1 cellular context compared by ENCODE assay signal in the genomic region with DNA sequence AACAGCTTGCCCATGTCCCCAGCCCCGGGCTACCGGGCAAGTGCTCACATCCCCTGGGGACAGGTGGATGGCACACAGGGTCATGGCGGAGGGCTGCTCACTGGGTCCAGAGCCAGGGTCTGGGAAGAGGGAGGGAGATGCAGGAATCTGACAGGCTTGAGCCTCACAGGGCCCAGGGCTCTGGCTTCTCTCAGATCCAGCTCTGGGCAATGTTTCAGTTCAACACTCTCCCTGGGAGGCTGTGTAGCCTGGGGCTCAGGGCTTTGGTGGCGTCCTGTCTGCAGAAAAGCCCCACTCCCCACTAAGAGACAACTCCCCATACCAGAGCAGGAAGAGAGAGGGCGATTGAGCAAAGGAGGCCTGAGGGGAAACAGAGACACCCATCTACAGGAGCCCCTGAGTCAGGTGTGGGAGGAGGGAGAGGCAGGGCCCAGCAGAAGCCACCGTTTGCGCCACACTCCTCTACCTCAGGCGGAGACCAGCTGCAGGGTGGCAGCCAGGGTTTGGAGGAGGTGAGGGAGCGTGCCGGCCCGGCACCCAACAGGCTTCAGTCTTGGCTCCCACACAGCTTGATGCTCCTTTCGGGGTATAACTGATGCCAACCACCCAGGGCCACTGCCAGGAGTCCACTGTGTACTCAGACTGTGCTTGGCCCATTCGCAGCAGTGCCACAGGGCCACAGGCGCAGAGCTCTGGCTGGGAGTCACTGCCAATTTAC.
TF ChIP-seq lines count a peak whose summit lies in the region.

No MANE protein-coding gene starts in this region.

TF ChIP-seq in H1, 55 proteins besides CTCF, POLR2A, EP300 and RAD21:
- TF ChIP-seq BACH1 (IDR thresholded peaks at IDR 0.05; ENCODE audit: low read length) (no peak), TEAD4 (IDR thresholded peaks at IDR 0.05; ENCODE audit: low read depth, low read length) (no peak), RBBP5 (IDR thresholded peaks at IDR 0.05; ENCODE audit: borderline replicate concordance, low read depth, low read length) (no peak), KDM4A (IDR thresholded peaks at IDR 0.05; ENCODE audit: low read depth, low read length, severe bottlenecking) (no peak), ASH2L (IDR thresholded peaks at IDR 0.05; ENCODE audit: low read length) (no peak), SP1 (IDR thresholded peaks at IDR 0.05; ENCODE audit: low read depth, low read length) (no peak), KDM5A (IDR thresholded peaks at IDR 0.05; ENCODE audit: low read length) (no peak), TAF7 (optimal IDR thresholded peaks at IDR 0.05; ENCODE audit: borderline replicate concordance, low read depth, low read length) (no peak), ZNF274 (IDR thresholded peaks at IDR 0.05; ENCODE audit: borderline replicate concordance, extremely low read depth, low read length) (no peak)
- TF ChIP-seq, protein P1, sequence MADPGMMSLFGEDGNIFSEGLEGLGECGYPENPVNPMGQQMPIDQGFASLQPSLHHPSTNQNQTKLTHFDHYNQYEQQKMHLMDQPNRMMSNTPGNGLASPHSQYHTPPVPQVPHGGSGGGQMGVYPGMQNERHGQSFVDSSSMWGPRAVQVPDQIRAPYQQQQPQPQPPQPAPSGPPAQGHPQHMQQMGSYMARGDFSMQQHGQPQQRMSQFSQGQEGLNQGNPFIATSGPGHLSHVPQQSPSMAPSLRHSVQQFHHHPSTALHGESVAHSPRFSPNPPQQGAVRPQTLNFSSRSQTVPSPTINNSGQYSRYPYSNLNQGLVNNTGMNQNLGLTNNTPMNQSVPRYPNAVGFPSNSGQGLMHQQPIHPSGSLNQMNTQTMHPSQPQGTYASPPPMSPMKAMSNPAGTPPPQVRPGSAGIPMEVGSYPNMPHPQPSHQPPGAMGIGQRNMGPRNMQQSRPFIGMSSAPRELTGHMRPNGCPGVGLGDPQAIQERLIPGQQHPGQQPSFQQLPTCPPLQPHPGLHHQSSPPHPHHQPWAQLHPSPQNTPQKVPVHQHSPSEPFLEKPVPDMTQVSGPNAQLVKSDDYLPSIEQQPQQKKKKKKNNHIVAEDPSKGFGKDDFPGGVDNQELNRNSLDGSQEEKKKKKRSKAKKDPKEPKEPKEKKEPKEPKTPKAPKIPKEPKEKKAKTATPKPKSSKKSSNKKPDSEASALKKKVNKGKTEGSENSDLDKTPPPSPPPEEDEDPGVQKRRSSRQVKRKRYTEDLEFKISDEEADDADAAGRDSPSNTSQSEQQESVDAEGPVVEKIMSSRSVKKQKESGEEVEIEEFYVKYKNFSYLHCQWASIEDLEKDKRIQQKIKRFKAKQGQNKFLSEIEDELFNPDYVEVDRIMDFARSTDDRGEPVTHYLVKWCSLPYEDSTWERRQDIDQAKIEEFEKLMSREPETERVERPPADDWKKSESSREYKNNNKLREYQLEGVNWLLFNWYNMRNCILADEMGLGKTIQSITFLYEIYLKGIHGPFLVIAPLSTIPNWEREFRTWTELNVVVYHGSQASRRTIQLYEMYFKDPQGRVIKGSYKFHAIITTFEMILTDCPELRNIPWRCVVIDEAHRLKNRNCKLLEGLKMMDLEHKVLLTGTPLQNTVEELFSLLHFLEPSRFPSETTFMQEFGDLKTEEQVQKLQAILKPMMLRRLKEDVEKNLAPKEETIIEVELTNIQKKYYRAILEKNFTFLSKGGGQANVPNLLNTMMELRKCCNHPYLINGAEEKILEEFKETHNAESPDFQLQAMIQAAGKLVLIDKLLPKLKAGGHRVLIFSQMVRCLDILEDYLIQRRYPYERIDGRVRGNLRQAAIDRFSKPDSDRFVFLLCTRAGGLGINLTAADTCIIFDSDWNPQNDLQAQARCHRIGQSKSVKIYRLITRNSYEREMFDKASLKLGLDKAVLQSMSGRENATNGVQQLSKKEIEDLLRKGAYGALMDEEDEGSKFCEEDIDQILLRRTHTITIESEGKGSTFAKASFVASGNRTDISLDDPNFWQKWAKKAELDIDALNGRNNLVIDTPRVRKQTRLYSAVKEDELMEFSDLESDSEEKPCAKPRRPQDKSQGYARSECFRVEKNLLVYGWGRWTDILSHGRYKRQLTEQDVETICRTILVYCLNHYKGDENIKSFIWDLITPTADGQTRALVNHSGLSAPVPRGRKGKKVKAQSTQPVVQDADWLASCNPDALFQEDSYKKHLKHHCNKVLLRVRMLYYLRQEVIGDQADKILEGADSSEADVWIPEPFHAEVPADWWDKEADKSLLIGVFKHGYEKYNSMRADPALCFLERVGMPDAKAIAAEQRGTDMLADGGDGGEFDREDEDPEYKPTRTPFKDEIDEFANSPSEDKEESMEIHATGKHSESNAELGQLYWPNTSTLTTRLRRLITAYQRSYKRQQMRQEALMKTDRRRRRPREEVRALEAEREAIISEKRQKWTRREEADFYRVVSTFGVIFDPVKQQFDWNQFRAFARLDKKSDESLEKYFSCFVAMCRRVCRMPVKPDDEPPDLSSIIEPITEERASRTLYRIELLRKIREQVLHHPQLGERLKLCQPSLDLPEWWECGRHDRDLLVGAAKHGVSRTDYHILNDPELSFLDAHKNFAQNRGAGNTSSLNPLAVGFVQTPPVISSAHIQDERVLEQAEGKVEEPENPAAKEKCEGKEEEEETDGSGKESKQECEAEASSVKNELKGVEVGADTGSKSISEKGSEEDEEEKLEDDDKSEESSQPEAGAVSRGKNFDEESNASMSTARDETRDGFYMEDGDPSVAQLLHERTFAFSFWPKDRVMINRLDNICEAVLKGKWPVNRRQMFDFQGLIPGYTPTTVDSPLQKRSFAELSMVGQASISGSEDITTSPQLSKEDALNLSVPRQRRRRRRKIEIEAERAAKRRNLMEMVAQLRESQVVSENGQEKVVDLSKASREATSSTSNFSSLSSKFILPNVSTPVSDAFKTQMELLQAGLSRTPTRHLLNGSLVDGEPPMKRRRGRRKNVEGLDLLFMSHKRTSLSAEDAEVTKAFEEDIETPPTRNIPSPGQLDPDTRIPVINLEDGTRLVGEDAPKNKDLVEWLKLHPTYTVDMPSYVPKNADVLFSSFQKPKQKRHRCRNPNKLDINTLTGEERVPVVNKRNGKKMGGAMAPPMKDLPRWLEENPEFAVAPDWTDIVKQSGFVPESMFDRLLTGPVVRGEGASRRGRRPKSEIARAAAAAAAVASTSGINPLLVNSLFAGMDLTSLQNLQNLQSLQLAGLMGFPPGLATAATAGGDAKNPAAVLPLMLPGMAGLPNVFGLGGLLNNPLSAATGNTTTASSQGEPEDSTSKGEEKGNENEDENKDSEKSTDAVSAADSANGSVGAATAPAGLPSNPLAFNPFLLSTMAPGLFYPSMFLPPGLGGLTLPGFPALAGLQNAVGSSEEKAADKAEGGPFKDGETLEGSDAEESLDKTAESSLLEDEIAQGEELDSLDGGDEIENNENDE (IDR thresholded peaks at IDR 0.05; ENCODE audit: insufficient replicate concordance, low read length): no peak
TF ChIP-seq in H1: peak in this region for 0.
